In the genomic region with DNA sequence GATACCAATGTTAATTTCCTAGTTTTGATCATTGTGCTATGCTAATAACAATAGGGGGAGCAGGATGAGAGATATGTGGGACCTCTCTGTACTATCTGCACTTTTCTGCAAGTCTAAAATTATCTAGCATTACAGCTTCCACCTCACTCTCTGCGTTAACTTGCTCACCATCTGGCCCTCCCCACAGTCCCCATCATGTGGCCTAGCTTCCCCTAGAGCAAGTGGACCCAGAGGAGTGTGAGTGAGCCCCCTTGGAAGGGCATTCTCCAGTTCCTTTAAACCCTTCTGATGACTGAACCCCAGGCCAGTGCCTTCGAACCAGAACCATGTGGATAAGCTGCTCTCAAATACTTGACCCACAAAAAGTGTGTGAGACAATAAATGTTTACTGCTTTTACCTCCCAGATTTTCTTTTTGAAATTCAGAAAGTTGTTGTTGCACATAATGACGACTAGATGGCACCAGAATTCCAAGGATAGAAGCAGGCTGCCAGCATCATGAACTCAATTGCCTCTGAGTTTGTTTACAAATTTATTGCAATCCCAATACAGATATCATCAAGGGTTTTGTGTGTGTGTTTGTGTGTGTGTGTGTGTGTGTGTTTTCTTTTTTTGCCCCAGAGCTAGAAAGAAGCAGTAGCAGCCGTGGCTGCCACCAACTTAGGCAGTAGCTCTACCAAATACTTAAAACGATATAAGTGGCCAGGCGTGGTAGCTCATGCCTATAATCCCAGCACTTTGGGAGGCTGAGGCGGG, we compare ENCODE assay signal across 8 cellular contexts. TPM values are rescaled to one million over a fixed set of nuclear protein-coding genes. Genes with fewer than 3 reads are reported as not detected.
DNase-seq lines count a peak whose midpoint lies in the region; ATAC-seq, FAIRE-seq and TF ChIP-seq lines count a peak whose summit lies in the region.

No MANE protein-coding gene starts in this region.

- H3K27me3 ChIP-seq in HAP-1 (ENCODE audit: low read depth) (peaks cover 15% of the 10 kb centered on the region; the same call in 1 of the 2 replicates), bronchial epithelial cell (ENCODE audit: control insufficient read depth, insufficient read depth, low read length) (no peaks in the 10 kb centered on the region), liver (ENCODE audit: control insufficient read depth in 4 of 4, insufficient read depth in 4 of 4, low read length in 3 of 4) (peaks cover 0 to 2% (median 0%) of the 10 kb centered on the region in 4 donors)

- H3K36me3 ChIP-seq in HAP-1 (replicated peaks) (no peaks in the 10 kb centered on the region), bronchial epithelial cell (ENCODE audit: control insufficient read depth, insufficient read depth, low read length) (no peaks in the 10 kb centered on the region), liver (ENCODE audit: control insufficient read depth in 4 of 4, insufficient read depth in 3 of 4, low read depth in 1 of 4, low read length in 3 of 4) (no peaks in the 10 kb centered on the region)

- WGBS in liver = 27% methylated on average over 7 of the region's 7 CpGs

- H3K9ac ChIP-seq in liver (ENCODE audit: low read depth in 1 of 2, low read length in 2 of 2) = no peak overlapping the region

- no peak for FAIRE-seq in bronchial epithelial cell (lab: Jason Lieb, UNC)

- in situ Hi-C loops in HAP-1 (cut with MboI; ENCODE audit: low sequenced_read_pairs) = loop anchor here (5.0 kb wide), 1 partner anchor 83 kb away; no protein-coding TSS in a partner anchor

- no peak overlapping the region for H3K4me3 ChIP-seq in HAP-1
- H3K4me3 ChIP-seq in bronchial epithelial cell (ENCODE audit: low read depth, low read length) = no peak overlapping the region
- H3K4me3 ChIP-seq in liver (ENCODE audit: low read depth in 1 of 3, low read length in 3 of 3) = no peak overlapping the region

- TF ChIP-seq RAD21 in liver (IDR thresholded peaks at IDR 0.05) = peak; percentile 97 to 98

- H3K27ac ChIP-seq in liver (ENCODE audit: low read depth in 1 of 2, low read length in 2 of 2) = no peak overlapping the region

- TF ChIP-seq CTCF in bronchial epithelial cell (IDR thresholded peaks at IDR 0.05; ENCODE audit: insufficient read depth, low read length, severe bottlenecking) = peak; percentile 58
- peak; percentile 88 for TF ChIP-seq CTCF in liver (IDR thresholded peaks at IDR 0.05; ENCODE audit: low read depth, low read length, missing input control)

- no peaks in the 10 kb centered on the region for H3K9me3 ChIP-seq in HAP-1
- no peaks in the 10 kb centered on the region for H3K9me3 ChIP-seq in liver (ENCODE audit: control insufficient read depth in 4 of 4, low read length in 3 of 4)

- ATAC-seq in HG03045 (IDR thresholded peaks at IDR 0.05; ENCODE audit: unreplicated experiment) (no peak), HG02938 (IDR thresholded peaks at IDR 0.05; ENCODE audit: unreplicated experiment) (no peak)

- DNase-seq in COLO829 (ENCODE audit: low spot score) = peak; percentile 48
- DNase-seq in HAP-1 (ENCODE audit: low spot score in 2 of 2) = peak; percentile 34 to 58
- peak; percentile 25 for DNase-seq in NCI-H82 treated with DMSO at 0.1 percent for 48 hours (lab: John Stamatoyannopoulos, UW; ENCODE audit: unreplicated experiment)
- DNase-seq in bronchial epithelial cell (ENCODE audit: low read depth) = peak; percentile 50
- no peak for DNase-seq in HK-2 (ENCODE audit: unreplicated experiment)

- H3K4me1 ChIP-seq in HAP-1 (peaks cover 5% of the 10 kb centered on the region), liver (ENCODE audit: control insufficient read depth in 4 of 4, insufficient read depth in 4 of 4, low read length in 3 of 4) (no peaks in the 10 kb centered on the region)

TF ChIP-seq in liver, 16 proteins besides CTCF, POLR2A, EP300 and RAD21:
- TF ChIP-seq RXRA (IDR thresholded peaks at IDR 0.05) (peak; percentile 71 to 87), FOXA1 (IDR thresholded peaks at IDR 0.05) (no peak)

RNA-seq across cellular contexts. Expression of gene ZNF780A, which starts 49.0 kb away (rescaled TPM):
- total RNA-seq in bronchial epithelial cell (9.7 and 14.0 TPM in 2 replicates), liver (10 to 100 TPM; 11.7 to 18.7 TPM)
- 10 to 100 TPM; 10.9 to 16.3 TPM for polyA plus RNA-seq in liver

RNA-seq across cellular contexts. Expression of gene MAP3K10, which starts 51.5 kb away (rescaled TPM):
- total RNA-seq in bronchial epithelial cell (5.0 and 7.9 TPM in 2 replicates), liver (1 to 10 TPM in 1 of 2 donors, under 1 TPM in 1; 0.65 to 3.9 TPM)
- 1 to 10 TPM in 1 of 2 donors, under 1 TPM in 1; 0.92 to 3.2 TPM for polyA plus RNA-seq in liver
